Comparison of ENCODE assay signal across 18 cellular contexts in the genomic region with DNA sequence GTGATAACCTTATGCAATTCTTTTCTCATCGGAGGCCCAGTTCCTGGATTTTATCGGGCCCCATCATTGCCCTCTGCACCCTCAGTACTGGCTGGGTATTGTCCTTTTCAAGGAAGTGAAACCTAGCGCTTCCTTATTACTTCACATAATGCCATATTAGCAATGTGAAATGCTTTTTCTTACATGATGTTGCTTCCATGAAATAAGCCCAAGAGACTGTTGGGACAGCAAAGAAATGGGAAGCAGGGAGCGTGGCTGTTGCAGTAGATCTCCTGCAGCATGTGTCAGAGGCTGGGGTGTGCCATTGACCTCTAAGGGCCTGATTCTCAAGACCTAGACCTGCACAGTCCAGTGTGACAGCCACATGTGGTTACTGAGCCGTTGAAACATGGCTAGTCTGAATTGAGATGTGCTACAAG. TPM values are rescaled to one million over a fixed set of nuclear protein-coding genes. Genes with fewer than 3 reads are reported as not detected.
DNase-seq lines count a peak whose midpoint lies in the region; ATAC-seq and TF ChIP-seq lines count a peak whose summit lies in the region.
"Had no signal": no experiment of that assay in that cellular context is flagged by ENCODE, and none has a peak within 500 bp of the region (broad histone marks: within the 10 kb centered on the region; RNA-seq: fewer than 3 reads in every experiment).

No MANE protein-coding gene starts in this region.

- H3K36me3 ChIP-seq in SU-DHL-6 (ENCODE audit: low read length): no peaks in the 10 kb centered on the region
- no peaks in the 10 kb centered on the region for H3K36me3 ChIP-seq in right lobe of liver
- H3K36me3 ChIP-seq in thymus (ENCODE audit: control insufficient read depth, insufficient read depth): no peaks in the 10 kb centered on the region
- H3K36me3 ChIP-seq: cardiac muscle cell had no signal

- 50% methylated on average over 5 of the region's 5 CpGs for WGBS in right lobe of liver (ENCODE audit: insufficient coverage, low coverage, low lambda C conversion rate, missing lambda C conversion rate)
- 95% methylated on average over 5 of the region's 5 CpGs for WGBS in thymus

- H2AFZ ChIP-seq in SU-DHL-6 (ENCODE audit: low read depth, low read length, severe bottlenecking): peak overlapping the region; percentile 12

- TF ChIP-seq CTCF in SU-DHL-6 (IDR thresholded peaks at IDR 0.05; ENCODE audit: insufficient read depth, low read length, poor library complexity, severe bottlenecking): no peak
- no peak for TF ChIP-seq CTCF in right lobe of liver (IDR thresholded peaks at IDR 0.05)

- intact Hi-C loops in right lobe of liver (cut with DNase I): no loop called here

- no peaks in the 10 kb centered on the region for H4K20me1 ChIP-seq in SU-DHL-6 (ENCODE audit: low read depth, low read length)

- H3K9me3 ChIP-seq in SU-DHL-6 (ENCODE audit: insufficient read depth, low read length): no peaks in the 10 kb centered on the region
- no peaks in the 10 kb centered on the region for H3K9me3 ChIP-seq in right lobe of liver
- H3K9me3 ChIP-seq in thymus (ENCODE audit: control insufficient read depth): no peaks in the 10 kb centered on the region

- H3K27me3 ChIP-seq in SU-DHL-6 (ENCODE audit: low read length) (no peaks in the 10 kb centered on the region), right lobe of liver (no peaks in the 10 kb centered on the region), thymus (ENCODE audit: control insufficient read depth, insufficient read depth) (no peaks in the 10 kb centered on the region)

- H3F3A ChIP-seq in SU-DHL-6 (ENCODE audit: insufficient read depth): no peaks in the 10 kb centered on the region

- H3K4me2 ChIP-seq in SU-DHL-6 (ENCODE audit: low read depth, low read length, poor library complexity, severe bottlenecking): no peak overlapping the region

- H3K27ac ChIP-seq in SU-DHL-6 (ENCODE audit: low read depth, low read length) (no peak overlapping the region), right lobe of liver (peak overlapping the region; percentile 25 to 79 (median 68)), thymus (ENCODE audit: low read depth) (peak overlapping the region; percentile 55)
- H3K27ac ChIP-seq: cardiac muscle cell had no signal

- no peak overlapping the region for H3K9ac ChIP-seq in SU-DHL-6 (ENCODE audit: low read length)

- DNase-seq in NAMALWA (ENCODE audit: low spot score) (peak; percentile 24), right lobe of liver (peak in 1 of 3 donors; percentile 33), H4 (ENCODE audit: low spot score) (no peak), NCI-H1930 (lab: John Stamatoyannopoulos, UW) (no peak), cerebellar cortex (ENCODE audit: low spot score) (no peak)
- DNase-seq: effector CD8-positive, alpha-beta T cell; GDM1; NCI-H1105 treated with DMSO at 0.1 percent for 48 hours; NCI-H69; nucleus accumbens; stimulated activated CD4-positive, alpha-beta T cell treated with anti-CD3 and anti-CD28 coated beads, Interleukin-2, amount 100 ng/mL, for 48 hours; T-cell had no signal

- no peaks in the 10 kb centered on the region for H3K79me2 ChIP-seq in SU-DHL-6 (ENCODE audit: insufficient read depth, low read length)

- TF ChIP-seq POLR2A in right lobe of liver (IDR thresholded peaks at IDR 0.05): no peak

- no peaks in the 10 kb centered on the region for H3K9me2 ChIP-seq in SU-DHL-6 (replicated peaks; ENCODE audit: insufficient read depth, low read length)

- peak; percentile 17 to 52 (median 32) for ATAC-seq in right lobe of liver
- ATAC-seq: activated T-helper 17 cell treated with anti-CD3 and anti-CD28 coated beads, Interleukin-2, amount 50 U/mL, for 72 hours; T-cell; WTC11 had no signal

- H3K4me3 ChIP-seq in SU-DHL-6 (ENCODE audit: insufficient read depth, low read length, poor library complexity, severe bottlenecking) (no peak overlapping the region), right lobe of liver (no peak overlapping the region), thymus (ENCODE audit: low read length) (no peak overlapping the region)
- H3K4me3 ChIP-seq: cardiac muscle cell had no signal

- H3K4me1 ChIP-seq in right lobe of liver (peaks cover 0 to 65% (median 16%) of the 10 kb centered on the region in 4 donors), thymus (ENCODE audit: control insufficient read depth, insufficient read depth, low read length) (no peaks in the 10 kb centered on the region)

RNA-seq across cellular contexts. Expression of a gene that starts 8.1 kb away (rescaled TPM):
- total RNA-seq in right lobe of liver: 10 to 100 TPM; 20.1 to 57.7 (median 31.5) TPM
- polyA plus RNA-seq in thymus: 6.5 TPM
- total RNA-seq in H4 (2014; rRNA removed; shearing (Covaris generic)): 4.7 and 17.2 TPM in 2 replicates

RNA-seq across cellular contexts. Expression of a gene that starts 56.3 kb away (rescaled TPM):
- 10 to 100 TPM in 2 of 6 experiments, 1 to 10 TPM in 4; 6.2 to 23.4 (median 8.8) TPM for total RNA-seq in right lobe of liver
- 112 TPM for polyA plus RNA-seq in thymus
- total RNA-seq in H4 (2014; rRNA removed; shearing (Covaris generic)): 106 and 113 TPM in 2 replicates
- total RNA-seq: B cell had no signal
